2 cellular contexts compared by ENCODE assay signal in genomic region chr16:57723170-57723569, GRCh38.
TF ChIP-seq lines count a peak whose summit lies in the region.

No MANE protein-coding gene starts in this region.

TF ChIP-seq in HCT116, 20 proteins besides CTCF, POLR2A, EP300 and RAD21:
- TF ChIP-seq POLR2AphosphoS5 (IDR thresholded peaks at IDR 0.05; ENCODE audit: low read depth, low read length) (no peak), REST (IDR thresholded peaks at IDR 0.05; ENCODE audit: low read depth) (no peak), ZNF274 (IDR thresholded peaks at IDR 0.05; ENCODE audit: low read depth, low read length) (no peak)

TF ChIP-seq in SK-N-SH, 30 proteins besides CTCF, POLR2A, EP300 and RAD21:
- TF ChIP-seq PBX3 (IDR thresholded peaks at IDR 0.05): no peak
- no peak for TF ChIP-seq ZBTB33 (IDR thresholded peaks at IDR 0.05; ENCODE audit: borderline replicate concordance, low read depth)
- no peak for TF ChIP-seq GATA2 (CRISPR knock-in tag; IDR thresholded peaks at IDR 0.05)
- TF ChIP-seq GABPA (IDR thresholded peaks at IDR 0.05; ENCODE audit: low read depth): no peak
- no peak for TF ChIP-seq FOXJ3 (CRISPR knock-in tag; IDR thresholded peaks at IDR 0.05)
- TF ChIP-seq MXI1 (IDR thresholded peaks at IDR 0.05; ENCODE audit: low read depth, low read length): no peak
- TF ChIP-seq ELF1 (IDR thresholded peaks at IDR 0.05): no peak
- no peak for TF ChIP-seq REST (IDR thresholded peaks at IDR 0.05; ENCODE audit: low read depth, low read length)
- no peak for TF ChIP-seq IRF3 (IDR thresholded peaks at IDR 0.05; ENCODE audit: low read depth, low read length)
- no peak for TF ChIP-seq RXRA (IDR thresholded peaks at IDR 0.05; ENCODE audit: borderline replicate concordance, low read depth)
- no peak for TF ChIP-seq JUND (IDR thresholded peaks at IDR 0.05)
- TF ChIP-seq MAX (IDR thresholded peaks at IDR 0.05; ENCODE audit: low read depth): no peak
- TF ChIP-seq YY1 (IDR thresholded peaks at IDR 0.05; ENCODE audit: low read depth): no peak
- TF ChIP-seq MEF2A (IDR thresholded peaks at IDR 0.05; ENCODE audit: borderline replicate concordance, low read depth): no peak
- TF ChIP-seq POLR2AphosphoS5 (IDR thresholded peaks at IDR 0.05; ENCODE audit: low read depth, low read length): no peak
- TF ChIP-seq USF2 (IDR thresholded peaks at IDR 0.05; ENCODE audit: borderline replicate concordance, low read depth, low read length): no peak
- no peak for TF ChIP-seq SMC3 (IDR thresholded peaks at IDR 0.05; ENCODE audit: low read depth, low read length)
- TF ChIP-seq CHD2 (IDR thresholded peaks at IDR 0.05; ENCODE audit: low read length, partially characterized antibody): no peak
- TF ChIP-seq RCOR1 (IDR thresholded peaks at IDR 0.05; ENCODE audit: low read length): no peak
- TF ChIP-seq FOSL2 (IDR thresholded peaks at IDR 0.05; ENCODE audit: borderline replicate concordance, low read depth): no peak
